ENCODE assay signal across 1 cellular context in the genomic region with DNA sequence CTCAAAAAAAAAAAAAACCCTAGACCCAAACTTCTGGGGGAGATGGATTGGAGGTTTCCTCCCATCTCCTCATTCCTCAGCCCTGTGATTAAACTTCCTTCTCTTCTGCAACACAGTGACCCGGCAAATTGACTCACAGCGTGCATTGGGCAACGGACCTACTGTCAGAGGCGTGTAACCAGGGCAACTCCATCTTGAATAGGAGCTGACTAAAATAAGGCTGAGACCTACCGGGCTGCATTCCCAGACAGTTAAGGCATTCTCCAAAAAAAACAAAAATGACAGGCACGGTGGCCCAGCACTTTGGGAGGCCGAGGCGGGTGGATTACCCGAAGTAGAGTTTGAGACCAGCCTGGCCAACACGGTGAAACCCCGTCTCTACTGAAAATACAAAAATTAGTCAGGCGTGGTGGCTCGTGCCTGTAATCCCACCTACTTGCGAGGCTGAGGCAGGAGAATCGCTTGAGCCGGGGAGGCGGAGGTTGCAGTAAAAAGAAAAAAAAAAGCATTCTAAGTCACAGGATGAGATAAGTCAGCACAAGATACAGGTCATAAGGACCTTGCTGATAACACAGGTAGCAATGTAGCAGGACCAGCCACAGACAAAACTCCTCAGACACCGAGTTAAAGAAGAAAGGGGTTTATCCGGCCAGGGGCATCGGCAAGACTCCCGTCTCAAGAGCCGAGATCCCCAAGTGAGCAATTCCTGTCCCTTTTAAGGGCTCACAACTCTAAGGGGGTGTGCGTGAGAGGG.
TF ChIP-seq lines count a peak whose summit lies in the region.

No MANE protein-coding gene starts in this region.

TF ChIP-seq in endothelial cell of umbilical vein, 7 proteins besides CTCF, POLR2A, EP300 and RAD21:
- TF ChIP-seq JUN (IDR thresholded peaks at IDR 0.05; ENCODE audit: borderline replicate concordance, insufficient read depth, insufficient read length, low read depth) = no peak
- no peak for TF ChIP-seq GATA2 (IDR thresholded peaks at IDR 0.05; ENCODE audit: insufficient read depth, insufficient read length, low read depth, low read length)
- TF ChIP-seq, protein P1, sequence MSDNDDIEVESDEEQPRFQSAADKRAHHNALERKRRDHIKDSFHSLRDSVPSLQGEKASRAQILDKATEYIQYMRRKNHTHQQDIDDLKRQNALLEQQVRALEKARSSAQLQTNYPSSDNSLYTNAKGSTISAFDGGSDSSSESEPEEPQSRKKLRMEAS (IDR thresholded peaks at IDR 0.05; ENCODE audit: insufficient read depth, insufficient read length) = no peak
- TF ChIP-seq EZH2 (IDR thresholded peaks at IDR 0.05; ENCODE audit: borderline replicate concordance, low read depth, low read length, severe bottlenecking) = no peak
- no peak for TF ChIP-seq MYC (IDR thresholded peaks at IDR 0.05; ENCODE audit: low read depth, low read length)
- TF ChIP-seq POLR2AphosphoS5 (IDR thresholded peaks at IDR 0.05; ENCODE audit: insufficient read depth, low read depth, low read length) = no peak
- no peak for TF ChIP-seq FOS (IDR thresholded peaks at IDR 0.05; ENCODE audit: borderline replicate concordance, insufficient read depth, low read length)
